In the genomic region with DNA sequence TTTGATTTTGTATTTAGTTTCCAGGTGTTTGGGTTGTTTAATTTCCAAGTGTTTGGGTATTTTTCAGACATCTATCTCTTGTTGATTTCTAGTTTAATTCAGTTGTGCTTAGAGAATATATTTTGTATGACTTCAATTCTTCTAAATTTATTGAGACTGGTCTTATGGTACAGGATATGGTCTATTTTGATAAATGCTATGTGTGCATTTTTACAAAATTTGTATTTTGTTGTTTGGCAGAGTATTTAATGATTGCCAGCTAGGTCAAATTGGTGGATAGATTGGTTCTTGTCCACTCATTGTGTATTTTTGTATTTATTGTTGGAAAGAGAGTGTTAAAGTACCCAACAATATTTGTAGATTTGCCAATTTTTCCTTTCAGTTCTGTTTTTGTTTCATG, we compare ENCODE assay signal across 2 cellular contexts.
TF ChIP-seq lines count a peak whose summit lies in the region.

No MANE protein-coding gene starts in this region.

TF ChIP-seq in HepG2, 621 proteins besides CTCF, POLR2A, EP300 and RAD21:
- TF ChIP-seq KAT7 (CRISPR knock-in tag; IDR thresholded peaks at IDR 0.05; ENCODE audit: borderline replicate concordance): no peak
- TF ChIP-seq MAFK (conservative IDR thresholded peaks at IDR 0.05 in 1 of 2, IDR thresholded peaks at IDR 0.05 in 1 of 2; ENCODE audit: low read length in 2 of 2): peak; percentile 67 to 80
- TF ChIP-seq E2F1 (CRISPR knock-in tag; IDR thresholded peaks at IDR 0.05): no peak
- no peak for TF ChIP-seq TARDBP (CRISPR knock-in tag; IDR thresholded peaks at IDR 0.05)
- TF ChIP-seq MAFF (IDR thresholded peaks at IDR 0.05; ENCODE audit: low read depth, low read length): peak; percentile 66
- TF ChIP-seq, protein P1, sequence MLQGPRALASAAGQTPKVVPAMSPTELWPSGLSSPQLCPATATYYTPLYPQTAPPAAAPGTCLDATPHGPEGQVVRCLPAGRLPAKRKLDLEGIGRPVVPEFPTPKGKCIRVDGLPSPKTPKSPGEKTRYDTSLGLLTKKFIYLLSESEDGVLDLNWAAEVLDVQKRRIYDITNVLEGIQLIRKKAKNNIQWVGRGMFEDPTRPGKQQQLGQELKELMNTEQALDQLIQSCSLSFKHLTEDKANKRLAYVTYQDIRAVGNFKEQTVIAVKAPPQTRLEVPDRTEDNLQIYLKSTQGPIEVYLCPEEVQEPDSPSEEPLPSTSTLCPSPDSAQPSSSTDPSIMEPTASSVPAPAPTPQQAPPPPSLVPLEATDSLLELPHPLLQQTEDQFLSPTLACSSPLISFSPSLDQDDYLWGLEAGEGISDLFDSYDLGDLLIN (CRISPR knock-in tag; IDR thresholded peaks at IDR 0.05; ENCODE audit: borderline replicate concordance): no peak
- TF ChIP-seq AKNA (CRISPR knock-in tag; IDR thresholded peaks at IDR 0.05; ENCODE audit: borderline replicate concordance): no peak
- TF ChIP-seq SMARCE1 (IDR thresholded peaks at IDR 0.05; ENCODE audit: borderline replicate concordance): no peak

TF ChIP-seq in K562, 482 proteins besides CTCF, POLR2A, EP300 and RAD21:
- peak; percentile 48; the same call in 1 of the 2 replicates for TF ChIP-seq MAFG (tag; conservative IDR thresholded peaks at IDR 0.05)
- peak; percentile 51 for TF ChIP-seq MAFF (IDR thresholded peaks at IDR 0.05; ENCODE audit: low read length)
- TF ChIP-seq ETV5 (CRISPR knock-in tag; IDR thresholded peaks at IDR 0.05; ENCODE audit: low read depth): no peak
- peak; percentile 53; the same call in 1 of the 2 replicates for TF ChIP-seq C11orf30 (IDR thresholded peaks at IDR 0.05; ENCODE audit: low read depth)
- peak; percentile 82 for TF ChIP-seq ZNF316 (IDR thresholded peaks at IDR 0.05)
- no peak for TF ChIP-seq TEAD2 (tag; IDR thresholded peaks at IDR 0.05)
- no peak for TF ChIP-seq ZNF644 (tag; IDR thresholded peaks at IDR 0.05; ENCODE audit: low read depth)
- no peak for TF ChIP-seq MTA1 (IDR thresholded peaks at IDR 0.05; ENCODE audit: borderline replicate concordance)
TF ChIP-seq in K562: peak in this region for 4.
